In the genomic region with DNA sequence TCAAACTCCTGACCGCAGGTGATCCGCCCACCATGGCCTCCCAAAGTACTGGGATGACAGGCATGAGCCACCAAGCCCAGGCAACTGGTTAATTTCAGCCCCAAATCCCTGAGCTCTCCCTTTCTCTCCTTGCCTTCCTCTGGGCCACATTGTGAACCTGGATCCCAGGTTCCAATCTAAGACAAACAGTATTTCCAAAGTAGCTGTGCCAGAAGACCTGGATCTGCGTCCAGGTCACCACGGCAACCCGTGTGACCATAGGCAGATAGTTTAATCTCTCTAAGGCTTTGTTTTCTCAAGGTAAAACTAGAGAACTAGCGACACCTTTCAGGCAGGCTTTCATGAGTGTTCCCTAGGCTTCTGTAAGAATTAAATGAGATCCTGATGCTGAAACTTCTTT, we compare ENCODE assay signal across 25 cellular contexts. TPM values are rescaled to one million over a fixed set of nuclear protein-coding genes. Genes with fewer than 3 reads are reported as not detected.
A peak's percentile ranks its signal among the peaks of the same experiment; 100 is the strongest.
DNase-seq lines count a peak whose midpoint lies in the region; ATAC-seq, FAIRE-seq and TF ChIP-seq lines count a peak whose summit lies in the region.
"Had no signal": no experiment of that assay in that cellular context is flagged by ENCODE, and none has a peak within 500 bp of the region (broad histone marks: within the 10 kb centered on the region; RNA-seq: fewer than 3 reads in every experiment).

No MANE protein-coding gene starts in this region.

- TF ChIP-seq POLR2A in K562 (conservative IDR thresholded peaks at IDR 0.05) = no peak

- H3K4me2 ChIP-seq in GM23338 (no peak overlapping the region), K562 (ENCODE audit: insufficient read depth, low read length) (no peak overlapping the region), neural progenitor cell (no peak overlapping the region)
- H3K4me2 ChIP-seq: BLaER1 had no signal

- no peak overlapping the region; the same call in 2 of the 3 replicates for H3K4me3 Mint-ChIP-seq in GM23338
- H3K4me3 Mint-ChIP-seq in neural progenitor cell = peak overlapping the region; percentile 67
- H3K4me3 Mint-ChIP-seq: CD4-positive, CD25-positive, alpha-beta regulatory T cell had no signal

- H4K20me1 ChIP-seq in GM23338 (replicated peaks; ENCODE audit: insufficient read depth) (no peaks in the 10 kb centered on the region), K562 (replicated peaks; ENCODE audit: control insufficient read depth, insufficient read depth, low read length) (0 out of 2 replicates have a peak, but pooled peaks cover 3% of the 10 kb centered on the region), neural progenitor cell (ENCODE audit: low read depth) (no peaks in the 10 kb centered on the region)
- H4K20me1 ChIP-seq: BLaER1 had no signal

- H3K36me3 ChIP-seq in GM23338 (ENCODE audit: insufficient read depth) = no peaks in the 10 kb centered on the region; the same call in 1 of the 2 replicates
- H3K36me3 ChIP-seq in K562 (ENCODE audit: control insufficient read depth, insufficient read depth, low read length) = no peaks in the 10 kb centered on the region
- no peaks in the 10 kb centered on the region for H3K36me3 ChIP-seq in neural progenitor cell
- H3K36me3 ChIP-seq: BLaER1 had no signal

- H3K9me3 Mint-ChIP-seq in GM23338 = no peaks in the 10 kb centered on the region
- H3K9me3 Mint-ChIP-seq in neural progenitor cell = no peaks in the 10 kb centered on the region
- H3K9me3 Mint-ChIP-seq: CD4-positive, CD25-positive, alpha-beta regulatory T cell had no signal

- in situ Hi-C loops in K562 (cut with MboI) = no loop called here

- H3K9me3 ChIP-seq in K562 (replicated peaks; ENCODE audit: control insufficient read depth, insufficient read depth, low read depth, low read length) = no peaks in the 10 kb centered on the region
- no peaks in the 10 kb centered on the region for H3K9me3 ChIP-seq in neural progenitor cell (ENCODE audit: low read depth)
- H3K9me3 ChIP-seq: BLaER1 had no signal

- H3K36me3 Mint-ChIP-seq in GM23338 (ENCODE audit: low read depth) = peaks cover 9% of the 10 kb centered on the region; the same call in 2 of the 3 replicates
- H3K36me3 Mint-ChIP-seq in neural progenitor cell = no peaks in the 10 kb centered on the region
- H3K36me3 Mint-ChIP-seq: CD4-positive, CD25-positive, alpha-beta regulatory T cell had no signal

- POLR2A ChIA-PET in K562 (lab: Yijun Ruan, JAX) = interaction anchor here (0.6 to 0.9 kb wide), 2 partner anchors 9 to 1345 kb away, joined by 3 read pairs; no protein-coding TSS in a partner anchor

- TF ChIP-seq CTCF in GM23338 (conservative IDR thresholded peaks at IDR 0.05; ENCODE audit: low read depth in 2 of 2) = no peak
- TF ChIP-seq CTCF in K562 (IDR thresholded peaks at IDR 0.05 in 2 of 3, conservative IDR thresholded peaks at IDR 0.05 in 1 of 3; ENCODE audit: insufficient read depth in 2 of 3, low read depth in 1 of 3, low read length in 3 of 3) = no peak
- TF ChIP-seq CTCF in neural progenitor cell (IDR thresholded peaks at IDR 0.05) = no peak

- no peak for FAIRE-seq in K562 (lab: Jason Lieb, UNC)
- FAIRE-seq: A204.1, G401.6 had no signal

- H3K9ac ChIP-seq in K562 (ENCODE audit: insufficient read depth in 1 of 2, low read depth in 2 of 2, low read length in 2 of 2) (no peak overlapping the region), neural progenitor cell (no peak overlapping the region)
- H3K9ac ChIP-seq: BLaER1, GM23248 had no signal

- DNase-seq in GM23338 (ENCODE audit: low spot score) (no peak), K562 (ENCODE audit: extremely low read depth in 1 of 4, low spot score in 3 of 4) (no peak), left lobe of liver (ENCODE audit: low spot score) (peak; percentile 70), neural progenitor cell (ENCODE audit: low spot score) (no peak), putamen (ENCODE audit: low spot score) (no peak), SKM-1 treated with dmso at 0.1 percent for 144 hours (lab: John Stamatoyannopoulos, UW; ENCODE audit: unreplicated experiment) (no peak)
- no peak for DNase-seq in activated CD4-positive, alpha-beta T cell treated with anti-CD3 and anti-CD28 coated beads for 1 hour
- DNase-seq: CD4-positive, CD25-positive, alpha-beta regulatory T cell; GM23248; HCEC 1CT; Karpas-422; NCI-H1092 treated with DMSO at 0.1 percent for 48 hours; NCI-H1436; NCI-H187; NCI-H2081 treated with DMSO at 0.1 percent for 48 hours; NCI-H2171; NCI-H226; NCI-H510A; RPMI8226; SHP77 had no signal

- H2AFZ ChIP-seq in GM23338 (no peak overlapping the region), K562 (ENCODE audit: low read depth, low read length) (no peak overlapping the region), neural progenitor cell (replicated peaks) (no peak overlapping the region)
- H2AFZ ChIP-seq: GM23248 had no signal

- peaks cover 5% of the 10 kb centered on the region for H3K27me3 Mint-ChIP-seq in GM23338 (ENCODE audit: insufficient read depth, low read depth, poor library complexity)
- peaks cover 12% of the 10 kb centered on the region for H3K27me3 Mint-ChIP-seq in neural progenitor cell (ENCODE audit: insufficient read depth, low read depth)

- H3K4me3 ChIP-seq in GM23338 (no peak overlapping the region), K562 (no peak overlapping the region), neural progenitor cell (no peak overlapping the region)
- H3K4me3 ChIP-seq: BLaER1, GM23248 had no signal

- WGBS in K562 (ENCODE audit: insufficient coverage, low coverage, missing lambda C conversion rate) = 1% methylated on average over 6 of the region's 6 CpGs

- no peak overlapping the region for H3K27ac Mint-ChIP-seq in GM23338
- no peak overlapping the region for H3K27ac Mint-ChIP-seq in neural progenitor cell
- H3K27ac Mint-ChIP-seq: CD4-positive, CD25-positive, alpha-beta regulatory T cell had no signal

- ATAC-seq in GM23338 (no peak), K562 (no peak), left lobe of liver (peak; percentile 81), HG03342 (IDR thresholded peaks at IDR 0.05; ENCODE audit: unreplicated experiment) (no peak)

- intact Hi-C loops in K562 (cut with micrococcal nuclease) = no loop called here

- CTCF ChIA-PET in K562 (lab: Yijun Ruan, JAX; ENCODE audit: low intra/inter-chr PET ratio) = no interaction called here

- no peak for TF ChIP-seq EP300 in K562 (IDR thresholded peaks at IDR 0.05; ENCODE audit: low read length)

- H3K9me1 ChIP-seq in K562 (ENCODE audit: control insufficient read depth, insufficient read depth, low read length) = no peaks in the 10 kb centered on the region

- H3K4me1 ChIP-seq in GM23338 (ENCODE audit: insufficient read depth) (peaks cover 50% of the 10 kb centered on the region), K562 (replicated peaks in 1 of 2; ENCODE audit: control insufficient read depth in 2 of 2, insufficient read depth in 2 of 2, low read length in 2 of 2) (peaks cover 0 to 4% of the 10 kb centered on the region in 2 experiments; a peak in 2 of 5 replicates), neural progenitor cell (peaks cover 16% of the 10 kb centered on the region)

- TF ChIP-seq RAD21 in K562 (CRISPR knock-in tag; conservative IDR thresholded peaks at IDR 0.05 in 1 of 2, IDR thresholded peaks at IDR 0.05 in 1 of 2) = no peak

- peak overlapping the region; percentile 68 for H3K27ac ChIP-seq in GM23338 (ENCODE audit: low read depth)
- H3K27ac ChIP-seq in K562 (ENCODE audit: extremely low read depth, low read depth, low read length) = no peak overlapping the region
- no peak overlapping the region for H3K27ac ChIP-seq in neural progenitor cell
- H3K27ac ChIP-seq: BLaER1, GM23248, HL-60 had no signal

- H3K27me3 ChIP-seq in GM23338 (ENCODE audit: insufficient read depth) (no peaks in the 10 kb centered on the region), K562 (ENCODE audit: control insufficient read depth in 2 of 2, insufficient read depth in 2 of 2, low read length in 2 of 2) (peaks cover 16 to 27% of the 10 kb centered on the region in 2 experiments; a peak in 4 of 5 replicates), neural progenitor cell (peaks cover 25% of the 10 kb centered on the region)

- peaks cover 31% of the 10 kb centered on the region for H3K79me2 ChIP-seq in GM23338 (replicated peaks; ENCODE audit: insufficient read depth)
- H3K79me2 ChIP-seq in K562 (ENCODE audit: control insufficient read depth, insufficient read depth, low read length) = no peaks in the 10 kb centered on the region
- H3K79me2 ChIP-seq in neural progenitor cell (ENCODE audit: low read depth) = no peaks in the 10 kb centered on the region

- H3K4me1 Mint-ChIP-seq in GM23338 = peaks cover 48% of the 10 kb centered on the region
- H3K4me1 Mint-ChIP-seq in neural progenitor cell = peaks cover 36% of the 10 kb centered on the region

- BruUV-seq in K562 (replicated peaks; lab: Mats Ljungman, UMichigan) = no TSS peak

- no peaks in the 10 kb centered on the region for H3K9me2 ChIP-seq in GM23338 (ENCODE audit: insufficient read depth)

- H3F3A ChIP-seq in GM23338 (replicated peaks; ENCODE audit: low read depth) (peaks cover 13% of the 10 kb centered on the region; the same call in 1 of the 2 replicates), neural progenitor cell (ENCODE audit: low read depth) (peaks cover 43% of the 10 kb centered on the region)

RNA-seq across cellular contexts. Expression of a gene that starts 5.9 kb away (rescaled TPM):
- 36.9 and 53.3 TPM in 2 replicates for total RNA-seq in GM23338 (2014; rRNA removed; shearing (Covaris generic))
- polyA plus RNA-seq in GM23338 (2016; fragmentation: Nextera tagmentation; extraction: Ambion mirVana) = 171 and 179 TPM in 2 replicates
- total RNA-seq in K562 (2011; cell fraction: chromatin; rRNA removed; ENCODE audit: low replicate concordance) = 0.93 and 1.2 TPM in 2 replicates
- total RNA-seq in K562 (2011; cell fraction: nucleolus; rRNA removed) = 0.53 and 1.2 TPM in 2 replicates
- 0.66 and 2.4 TPM in 2 replicates for total RNA-seq in K562 (2011; cell fraction: nucleoplasm; rRNA removed)
- total RNA-seq in K562 (2014; rRNA removed) = 0.23 and 0.29 TPM in 2 replicates
- 0.11 and 0.16 TPM in 2 replicates for total RNA-seq in K562 (2014; rRNA removed; fragmentation: Illumina TruSeq; extraction: Trizol)
- total RNA-seq in K562 (2015; rRNA removed; fragmentation: Illumina TruSeq; extraction: Trizol) = 0.08 TPM in 1 of 2 replicates, not detected in the other
- total RNA-seq in K562 (2021) = 2.6 and 2.7 TPM in 2 replicates
- polyA plus RNA-seq in K562 (2011; rRNA removed) = 0.36 and 1.4 TPM in 2 replicates
- polyA plus RNA-seq in K562 (2011; cell fraction: cytosol; rRNA removed) = 0.83 and 1.5 TPM in 2 replicates
- 1.00 and 1.8 TPM in 2 replicates for polyA plus RNA-seq in K562 (2011; cell fraction: nucleus; rRNA removed)
- polyA plus RNA-seq in K562 (2012) = 1.4 and 3.2 TPM in 2 replicates
- polyA plus RNA-seq in K562 (2014; fragmentation: Illumina TruSeq; extraction: Trizol) = 2.4 and 3.0 TPM in 2 replicates
- polyA plus RNA-seq in K562 (2014; fragmentation: Nextera tagmentation; extraction: Ambion mirVana) = under 1 TPM; 0.28 to 0.38 TPM
- 0.61 and 1.8 TPM in 2 replicates for polyA plus RNA-seq in K562 (2014; rRNA removed)
- polyA minus RNA-seq in K562 (2011; rRNA and poly(A)+ RNA removed) = 0.42 and 0.77 TPM in 2 replicates
- polyA minus RNA-seq in K562 (2011; cell fraction: cytosol; rRNA and poly(A)+ RNA removed) = 1.3 and 1.4 TPM in 2 replicates
- polyA minus RNA-seq in K562 (2011; cell fraction: nucleus; rRNA and poly(A)+ RNA removed) = 0.27 and 0.44 TPM in 2 replicates
- total RNA-seq in left lobe of liver = 7.5 TPM
- 0.15 and 1.8 TPM in 2 replicates for total RNA-seq in neural progenitor cell (ENCODE audit: low replicate concordance)
- total RNA-seq: GM23248 had no signal
- polyA plus RNA-seq: CD4-positive, CD25-positive, alpha-beta regulatory T cell had no signal

RNA-seq across cellular contexts. Expression of a gene that starts 44.1 kb away (rescaled TPM):
- 193 and 200 TPM in 2 replicates for total RNA-seq in GM23338 (2014; rRNA removed; shearing (Covaris generic))
- polyA plus RNA-seq in GM23338 (2016; fragmentation: Nextera tagmentation; extraction: Ambion mirVana) (106 and 116 TPM in 2 replicates), K562 (2011; rRNA removed) (25.5 and 33.4 TPM in 2 replicates), K562 (2014; fragmentation: Illumina TruSeq; extraction: Trizol) (10.5 and 14.8 TPM in 2 replicates), K562 (2014; fragmentation: Nextera tagmentation; extraction: Ambion mirVana) (1 to 10 TPM; 1.1 to 1.5 TPM), K562 (2014; rRNA removed) (34.0 and 37.9 TPM in 2 replicates)
- total RNA-seq in K562 (2011; cell fraction: chromatin; rRNA removed; ENCODE audit: low replicate concordance) = 111 and 178 TPM in 2 replicates
- total RNA-seq in K562 (2011; cell fraction: nucleolus; rRNA removed) = 129 and 141 TPM in 2 replicates
- total RNA-seq in K562 (2011; cell fraction: nucleoplasm; rRNA removed) = 141 and 143 TPM in 2 replicates
- total RNA-seq in K562 (2014; rRNA removed) (16.6 and 19.6 TPM in 2 replicates), K562 (2014; rRNA removed; fragmentation: Illumina TruSeq; extraction: Trizol) (6.1 and 7.9 TPM in 2 replicates), K562 (2015; rRNA removed; fragmentation: Illumina TruSeq; extraction: Trizol) (9.1 and 11.5 TPM in 2 replicates), K562 (2021) (16.8 and 21.7 TPM in 2 replicates), left lobe of liver (0.93 TPM), neural progenitor cell (ENCODE audit: low replicate concordance) (50.8 and 111 TPM in 2 replicates)
- polyA plus RNA-seq in K562 (2011; cell fraction: cytosol; rRNA removed) = 20.7 and 25.2 TPM in 2 replicates
- 89.5 and 138 TPM in 2 replicates for polyA plus RNA-seq in K562 (2011; cell fraction: nucleus; rRNA removed)
- polyA plus RNA-seq in K562 (2012) = 13.5 and 20.7 TPM in 2 replicates
- 4.6 and 7.2 TPM in 2 replicates for polyA minus RNA-seq in K562 (2011; rRNA and poly(A)+ RNA removed)
- 6.5 and 6.6 TPM in 2 replicates for polyA minus RNA-seq in K562 (2011; cell fraction: cytosol; rRNA and poly(A)+ RNA removed)
- polyA minus RNA-seq in K562 (2011; cell fraction: nucleus; rRNA and poly(A)+ RNA removed) = 20.7 TPM in 2 replicates
